In genomic region chr4:1216869-1217294, GRCh38 we compare ENCODE assay signal across 8 cellular contexts. TPM values are rescaled to one million over a fixed set of nuclear protein-coding genes. Genes with fewer than 3 reads are reported as not detected.
DNase-seq lines count a peak whose midpoint lies in the region; ATAC-seq and TF ChIP-seq lines count a peak whose summit lies in the region.

No MANE protein-coding gene starts in this region.

- H3K4me1 Mint-ChIP-seq in activated CD4-positive, alpha-beta T cell treated with anti-CD3 and anti-CD28 coated beads, Interleukin-2, amount 10 ng/mL, durations not matched to agents 24 days and 14 days, result peaks cover 26% of the 10 kb centered on the region

- CTCF ChIA-PET in SK-N-SH (lab: Yijun Ruan, JAX), result no interaction called here

- H3K27me3 Mint-ChIP-seq in activated CD4-positive, alpha-beta T cell treated with anti-CD3 and anti-CD28 coated beads, Interleukin-2, amount 10 ng/mL, durations not matched to agents 24 days and 14 days, result no peaks in the 10 kb centered on the region

- peak overlapping the region; percentile 89 for H3K27ac Mint-ChIP-seq in activated CD4-positive, alpha-beta T cell treated with anti-CD3 and anti-CD28 coated beads, Interleukin-2, amount 10 ng/mL, durations not matched to agents 24 days and 14 days

- H3K4me2 ChIP-seq in SK-N-SH, result no peak overlapping the region

- H3K27ac ChIP-seq in duodenal mucosa (ENCODE audit: low read depth, low read length) (peak overlapping the region; percentile 17), tibial nerve (peak overlapping the region in 2 of 4 donors; percentile 34 to 63), SK-N-SH (ENCODE audit: low read depth in 2 of 2, low read length in 1 of 2) (no peak overlapping the region; a peak in 1 of 4 replicates)

- POLR2A ChIA-PET in SK-N-SH (lab: Yijun Ruan, JAX), result no interaction called here

- H4K20me1 ChIP-seq in SK-N-SH (ENCODE audit: insufficient read depth), result peaks cover 7% of the 10 kb centered on the region; the same call in 1 of the 2 replicates

- DNase-seq in activated CD4-positive, alpha-beta T cell treated with anti-CD3 and anti-CD28 coated beads, Interleukin-2, amount 10 ng/mL, durations not matched to agents 24 days and 14 days, result peak; percentile 90
- DNase-seq in stimulated activated CD8-positive, alpha-beta memory T cell treated with anti-CD3 and anti-CD28 coated beads, Interleukin-12 subunit alpha, Interleukin-12 subunit beta, amount 100 ng/mL, for 4 hours (ENCODE audit: low read depth), result peak; percentile 40
- DNase-seq in glomerular visceral epithelial cell (ENCODE audit: extremely low spot score) (no peak), NCI-H2227 treated with DMSO at 0.1 percent for 48 hours (lab: John Stamatoyannopoulos, UW) (no peak), tibial nerve (ENCODE audit: low spot score in 2 of 2) (no peak), SK-N-SH (no peak)

- H3K36me3 ChIP-seq in duodenal mucosa (ENCODE audit: control insufficient read depth in 1 of 2, insufficient read depth in 2 of 2, low read length in 2 of 2) (peaks cover 32 to 67% of the 10 kb centered on the region in 2 donors), tibial nerve (peaks cover 0 to 88% (median 12%) of the 10 kb centered on the region in 3 donors), SK-N-SH (replicated peaks in 1 of 2; ENCODE audit: control insufficient read depth in 1 of 2, insufficient read depth in 2 of 2, low read length in 1 of 2) (peaks cover 18 to 79% of the 10 kb centered on the region in 2 experiments)

- ATAC-seq in GM21619 (IDR thresholded peaks at IDR 0.05; ENCODE audit: unreplicated experiment), result peak; percentile 26

- peak in 1 of 5 experiments; percentile 21 for TF ChIP-seq CTCF in tibial nerve (IDR thresholded peaks at IDR 0.05)
- TF ChIP-seq CTCF in SK-N-SH (IDR thresholded peaks at IDR 0.05), result no peak

- peaks cover 12% of the 10 kb centered on the region; the same call in 1 of the 2 replicates for H3K79me2 ChIP-seq in SK-N-SH (ENCODE audit: insufficient read depth)

- 74% methylated on average over 21 of the region's 21 CpGs for WGBS in tibial nerve, 2 donors
- 95% methylated on average over 19 of the region's 21 CpGs for WGBS in SK-N-SH (ENCODE audit: low lambda C conversion rate)

- H3K9me3 ChIP-seq in duodenal mucosa (ENCODE audit: control insufficient read depth in 1 of 2, low read length in 2 of 2) (no peaks in the 10 kb centered on the region), tibial nerve (no peaks in the 10 kb centered on the region), SK-N-SH (no peaks in the 10 kb centered on the region)

- H3K4me1 ChIP-seq in duodenal mucosa (ENCODE audit: control insufficient read depth in 1 of 2, insufficient read depth in 2 of 2, low read length in 2 of 2) (peaks cover 17 to 36% of the 10 kb centered on the region in 2 donors), tibial nerve (peaks cover 0 to 64% (median 33%) of the 10 kb centered on the region in 4 donors), SK-N-SH (ENCODE audit: control insufficient read depth in 1 of 2, insufficient read depth in 2 of 2, low read depth in 1 of 2, low read length in 1 of 2) (no peaks in the 10 kb centered on the region; a peak in 1 of 4 replicates)

- H3K9me3 Mint-ChIP-seq in activated CD4-positive, alpha-beta T cell treated with anti-CD3 and anti-CD28 coated beads, Interleukin-2, amount 10 ng/mL, durations not matched to agents 24 days and 14 days, result no peaks in the 10 kb centered on the region

- H3K4me3 Mint-ChIP-seq in activated CD4-positive, alpha-beta T cell treated with anti-CD3 and anti-CD28 coated beads, Interleukin-2, amount 10 ng/mL, durations not matched to agents 24 days and 14 days, result peak overlapping the region; percentile 58

- peaks cover 52% of the 10 kb centered on the region for H3K36me3 Mint-ChIP-seq in activated CD4-positive, alpha-beta T cell treated with anti-CD3 and anti-CD28 coated beads, Interleukin-2, amount 10 ng/mL, durations not matched to agents 24 days and 14 days (ENCODE audit: low read depth)

- no peak overlapping the region for H3K9ac ChIP-seq in duodenal mucosa (ENCODE audit: low read depth in 1 of 2, low read length in 2 of 2)
- no peak overlapping the region for H3K9ac ChIP-seq in SK-N-SH

- H3F3A ChIP-seq in SK-N-SH (replicated peaks; ENCODE audit: insufficient read depth), result no peaks in the 10 kb centered on the region

- TF ChIP-seq EP300 in tibial nerve (IDR thresholded peaks at IDR 0.05), result no peak
- no peak for TF ChIP-seq EP300 in SK-N-SH (IDR thresholded peaks at IDR 0.05; ENCODE audit: borderline replicate concordance in 1 of 2, low read depth in 1 of 2, low read length in 1 of 2)

- H3K4me3 ChIP-seq in duodenal mucosa (ENCODE audit: low read depth in 1 of 2, low read length in 2 of 2) (peak overlapping the region in 1 of 2 donors; percentile 40), tibial nerve (no peak overlapping the region), SK-N-SH (ENCODE audit: low read depth in 2 of 2, low read length in 1 of 2) (no peak overlapping the region)

- no peaks in the 10 kb centered on the region for H3K9me2 ChIP-seq in SK-N-SH

- no peaks in the 10 kb centered on the region for H3K27me3 ChIP-seq in duodenal mucosa (ENCODE audit: control insufficient read depth in 1 of 2, insufficient read depth in 2 of 2, low read length in 2 of 2)
- H3K27me3 ChIP-seq in tibial nerve, result no peaks in the 10 kb centered on the region
- no peaks in the 10 kb centered on the region for H3K27me3 ChIP-seq in SK-N-SH (ENCODE audit: insufficient read depth)

- H2AFZ ChIP-seq in SK-N-SH (ENCODE audit: low read depth), result no peak overlapping the region

- TF ChIP-seq POLR2A in tibial nerve (IDR thresholded peaks at IDR 0.05), result no peak

- intact Hi-C loops in activated CD4-positive, alpha-beta T cell treated with anti-CD3 and anti-CD28 coated beads, Interleukin-2, amount 10 ng/mL, durations not matched to agents 24 days and 14 days (cut with micrococcal nuclease), result loop anchor here (1.0 to 5.0 kb wide), 2 partner anchors 16 to 50 kb away; no protein-coding TSS in a partner anchor

- TF ChIP-seq RAD21 in SK-N-SH (IDR thresholded peaks at IDR 0.05; ENCODE audit: low read length), result no peak

TF ChIP-seq in SK-N-SH, 30 proteins besides CTCF, POLR2A, EP300 and RAD21:
- TF ChIP-seq USF1 (IDR thresholded peaks at IDR 0.05; ENCODE audit: borderline replicate concordance, low read depth) (no peak), FOXJ3 (CRISPR knock-in tag; IDR thresholded peaks at IDR 0.05) (no peak), TEAD4 (IDR thresholded peaks at IDR 0.05; ENCODE audit: borderline replicate concordance, insufficient read depth) (no peak)

RNA-seq across cellular contexts. Expression of gene CTBP1, which starts 32.0 kb away (rescaled TPM):
- total RNA-seq in activated CD4-positive, alpha-beta T cell treated with anti-CD3 and anti-CD28 coated beads, Interleukin-2, amount 10 ng/mL, durations not matched to agents 24 days and 14 days, result 190 and 200 TPM in 2 replicates
- 100 to 1,000 TPM; 134 to 255 (median 193) TPM for total RNA-seq in tibial nerve
- polyA plus RNA-seq in SK-N-SH (2012; rRNA removed), result 158 and 183 TPM in 2 replicates
- polyA plus RNA-seq in SK-N-SH (2012; cell fraction: cytosol; rRNA removed), result 73.8 and 122 TPM in 2 replicates
- polyA plus RNA-seq in SK-N-SH (2012; cell fraction: nucleus; rRNA removed), result 419 and 467 TPM in 2 replicates

RNA-seq across cellular contexts. Expression of gene SPON2, which starts 44.5 kb away (rescaled TPM):
- 20.7 and 21.6 TPM in 2 replicates for total RNA-seq in activated CD4-positive, alpha-beta T cell treated with anti-CD3 and anti-CD28 coated beads, Interleukin-2, amount 10 ng/mL, durations not matched to agents 24 days and 14 days
- 10 to 100 TPM; 39.3 to 91.0 (median 45.5) TPM for total RNA-seq in tibial nerve
- polyA plus RNA-seq in SK-N-SH (2012; rRNA removed), result 11.4 and 14.5 TPM in 2 replicates
- 4.0 and 5.2 TPM in 2 replicates for polyA plus RNA-seq in SK-N-SH (2012; cell fraction: cytosol; rRNA removed)
- polyA plus RNA-seq in SK-N-SH (2012; cell fraction: nucleus; rRNA removed), result 140 and 311 TPM in 2 replicates

Comparison
In these comparisons a context has a peak if more than half of its experiments do, and no peak if none do; other contexts are left out.
1. DNase-seq: peak in activated CD4-positive, alpha-beta T cell treated with anti-CD3 and anti-CD28 coated beads, Interleukin-2, amount 10 ng/mL, durations not matched to agents 24 days and 14 days (single experiment) and stimulated activated CD8-positive, alpha-beta memory T cell treated with anti-CD3 and anti-CD28 coated beads, Interleukin-12 subunit alpha, Interleukin-12 subunit beta, amount 100 ng/mL, for 4 hours (single experiment); none in glomerular visceral epithelial cell (single experiment), NCI-H2227 treated with DMSO at 0.1 percent for 48 hours (single experiment), tibial nerve (0 of 2) and SK-N-SH (single experiment).